ENCODE assay signal across 1 cellular context in genomic region chr7:130372402-130372801, GRCh38.
TF ChIP-seq lines count a peak whose summit lies in the region.

No MANE protein-coding gene starts in this region.

TF ChIP-seq in HepG2, 621 proteins besides CTCF, POLR2A, EP300 and RAD21:
- TF ChIP-seq FOXM1 (CRISPR knock-in tag; IDR thresholded peaks at IDR 0.05) (no peak), FOXP1 (IDR thresholded peaks at IDR 0.05) (no peak), FOXP1 (CRISPR knock-in tag; IDR thresholded peaks at IDR 0.05) (no peak), ZBTB33 (CRISPR knock-in tag; IDR thresholded peaks at IDR 0.05) (peak; percentile 79), TBL1XR1 (IDR thresholded peaks at IDR 0.05; ENCODE audit: borderline replicate concordance, low read length, partially characterized antibody) (no peak), YY1 (IDR thresholded peaks at IDR 0.05; ENCODE audit: insufficient read depth, insufficient replicate concordance, low read depth, low read length) (peak; percentile 59), ZNF609 (CRISPR knock-in tag; IDR thresholded peaks at IDR 0.05; ENCODE audit: borderline replicate concordance) (0 out of 2 replicates have a peak, but pooled peaks have one; percentile 31), ZBTB38 (CRISPR knock-in tag; IDR thresholded peaks at IDR 0.05) (peak; percentile 94)
